In genomic region chr6:38012573-38012972, GRCh38 we compare ENCODE assay signal across 9 cellular contexts.
DNase-seq lines count a peak whose midpoint lies in the region; ATAC-seq lines count a peak whose summit lies in the region.
"Had no signal": no experiment of that assay in that cellular context is flagged by ENCODE, and none has a peak within 500 bp of the region (broad histone marks: within the 10 kb centered on the region; RNA-seq: fewer than 3 reads in every experiment).

No MANE protein-coding gene starts in this region.

- no peak overlapping the region for H3K27ac Mint-ChIP-seq in activated CD4-positive, alpha-beta memory T cell treated with anti-CD3 and anti-CD28 coated beads for 36 hours
- no peak overlapping the region for H3K27ac Mint-ChIP-seq in activated CD4-positive, alpha-beta memory T cell treated with anti-CD3 and anti-CD28 coated beads, Interleukin-2, amount 10 ng/mL, durations not matched to agents 7 days and 5 days
- H3K27ac Mint-ChIP-seq in activated CD8-positive, alpha-beta T cell treated with anti-CD3 and anti-CD28 coated beads, Interleukin-2, amount 10 ng/mL, durations not matched to agents 7 days and 5 days, result no peak overlapping the region
- H3K27ac Mint-ChIP-seq: activated naive CD8-positive, alpha-beta T cell had no signal

- H3K4me1 Mint-ChIP-seq in activated CD4-positive, alpha-beta memory T cell treated with anti-CD3 and anti-CD28 coated beads for 36 hours (ENCODE audit: low read depth), result peaks cover 4% of the 10 kb centered on the region
- peaks cover 1% of the 10 kb centered on the region for H3K4me1 Mint-ChIP-seq in activated CD4-positive, alpha-beta memory T cell treated with anti-CD3 and anti-CD28 coated beads, Interleukin-2, amount 10 ng/mL, durations not matched to agents 7 days and 5 days
- peaks cover 2% of the 10 kb centered on the region for H3K4me1 Mint-ChIP-seq in activated CD8-positive, alpha-beta T cell treated with anti-CD3 and anti-CD28 coated beads, Interleukin-2, amount 10 ng/mL, durations not matched to agents 7 days and 5 days (ENCODE audit: low read depth)

- H3K4me3 Mint-ChIP-seq in activated CD4-positive, alpha-beta memory T cell treated with anti-CD3 and anti-CD28 coated beads for 36 hours, result no peak overlapping the region
- no peak overlapping the region for H3K4me3 Mint-ChIP-seq in activated CD4-positive, alpha-beta memory T cell treated with anti-CD3 and anti-CD28 coated beads, Interleukin-2, amount 10 ng/mL, durations not matched to agents 7 days and 5 days
- H3K4me3 Mint-ChIP-seq in activated CD8-positive, alpha-beta T cell treated with anti-CD3 and anti-CD28 coated beads, Interleukin-2, amount 10 ng/mL, durations not matched to agents 7 days and 5 days, result no peak overlapping the region
- H3K4me3 Mint-ChIP-seq: activated naive CD8-positive, alpha-beta T cell had no signal

- DNase-seq in activated CD4-positive, alpha-beta memory T cell treated with anti-CD3 and anti-CD28 coated beads for 36 hours, result peak; percentile 34
- DNase-seq in activated CD4-positive, alpha-beta memory T cell treated with anti-CD3 and anti-CD28 coated beads, Interleukin-2, amount 10 ng/mL, durations not matched to agents 7 days and 5 days, result no peak
- DNase-seq in MV-4-11 (lab: John Stamatoyannopoulos, UW) (peak; percentile 26), left ventricle myocardium superior (peak; percentile 40), HuH-7.5 (ENCODE audit: low spot score) (no peak)
- peak; percentile 33 for DNase-seq in activated CD8-positive, alpha-beta T cell treated with anti-CD3 and anti-CD28 coated beads, Interleukin-2, amount 10 ng/mL, durations not matched to agents 7 days and 5 days
- DNase-seq in stimulated activated CD4-positive, alpha-beta T cell treated with anti-CD3 and anti-CD28 coated beads, Interleukin-4, amount 100 ng/mL, for 1 hour, result peak; percentile 14

- no peaks in the 10 kb centered on the region for H3K27me3 Mint-ChIP-seq in activated CD4-positive, alpha-beta memory T cell treated with anti-CD3 and anti-CD28 coated beads for 36 hours
- H3K27me3 Mint-ChIP-seq in activated CD4-positive, alpha-beta memory T cell treated with anti-CD3 and anti-CD28 coated beads, Interleukin-2, amount 10 ng/mL, durations not matched to agents 7 days and 5 days, result no peaks in the 10 kb centered on the region
- H3K27me3 Mint-ChIP-seq in activated CD8-positive, alpha-beta T cell treated with anti-CD3 and anti-CD28 coated beads, Interleukin-2, amount 10 ng/mL, durations not matched to agents 7 days and 5 days (ENCODE audit: low read depth), result no peaks in the 10 kb centered on the region
- H3K27me3 Mint-ChIP-seq: activated naive CD8-positive, alpha-beta T cell had no signal

- CTCF ChIA-PET in activated CD4-positive, alpha-beta memory T cell treated with anti-CD3 and anti-CD28 coated beads for 36 hours (lab: Charles Lee), result interaction anchor here (1.0 kb wide), 1 partner anchor 221 kb away, joined by 4 read pairs; no protein-coding TSS in a partner anchor
- CTCF ChIA-PET in activated CD4-positive, alpha-beta memory T cell treated with anti-CD3 and anti-CD28 coated beads, Interleukin-2, amount 10 ng/mL, durations not matched to agents 7 days and 5 days (lab: Charles Lee), result interaction anchor here (0.9 to 1.5 kb wide), 2 partner anchors 21 to 27 kb away, joined by 3 to 4 read pairs; no protein-coding TSS in a partner anchor
- CTCF ChIA-PET in activated CD8-positive, alpha-beta T cell treated with anti-CD3 and anti-CD28 coated beads, Interleukin-2, amount 10 ng/mL, durations not matched to agents 7 days and 5 days (lab: Charles Lee), result interaction anchor here (1.0 kb wide), 1 partner anchor 222 kb away, joined by 5 read pairs; no protein-coding TSS in a partner anchor

- intact Hi-C loops in activated CD4-positive, alpha-beta memory T cell treated with anti-CD3 and anti-CD28 coated beads for 36 hours (cut with micrococcal nuclease), result loop anchor here (1.0 to 5.0 kb wide), 2 partner anchors 221 to 310 kb away; no protein-coding TSS in a partner anchor
- intact Hi-C loops in left ventricle myocardium superior (cut with micrococcal nuclease), result no loop called here

- peaks cover 10% of the 10 kb centered on the region for H3K9me3 Mint-ChIP-seq in activated CD4-positive, alpha-beta memory T cell treated with anti-CD3 and anti-CD28 coated beads for 36 hours
- H3K9me3 Mint-ChIP-seq in activated CD4-positive, alpha-beta memory T cell treated with anti-CD3 and anti-CD28 coated beads, Interleukin-2, amount 10 ng/mL, durations not matched to agents 7 days and 5 days, result peaks cover 2% of the 10 kb centered on the region
- peaks cover 5% of the 10 kb centered on the region for H3K9me3 Mint-ChIP-seq in activated CD8-positive, alpha-beta T cell treated with anti-CD3 and anti-CD28 coated beads, Interleukin-2, amount 10 ng/mL, durations not matched to agents 7 days and 5 days (ENCODE audit: insufficient read depth)

- POLR2A ChIA-PET in activated CD4-positive, alpha-beta memory T cell treated with anti-CD3 and anti-CD28 coated beads for 36 hours (lab: Charles Lee), result no interaction called here
- POLR2A ChIA-PET in activated CD4-positive, alpha-beta memory T cell treated with anti-CD3 and anti-CD28 coated beads, Interleukin-2, amount 10 ng/mL, durations not matched to agents 7 days and 5 days (lab: Charles Lee), result no interaction called here
- POLR2A ChIA-PET in activated CD8-positive, alpha-beta T cell treated with anti-CD3 and anti-CD28 coated beads, Interleukin-2, amount 10 ng/mL, durations not matched to agents 7 days and 5 days (lab: Charles Lee), result no interaction called here

- peaks cover 12% of the 10 kb centered on the region for H3K36me3 Mint-ChIP-seq in activated CD4-positive, alpha-beta memory T cell treated with anti-CD3 and anti-CD28 coated beads for 36 hours
- no peaks in the 10 kb centered on the region for H3K36me3 Mint-ChIP-seq in activated CD4-positive, alpha-beta memory T cell treated with anti-CD3 and anti-CD28 coated beads, Interleukin-2, amount 10 ng/mL, durations not matched to agents 7 days and 5 days (ENCODE audit: low read depth)
- peaks cover 3% of the 10 kb centered on the region for H3K36me3 Mint-ChIP-seq in activated CD8-positive, alpha-beta T cell treated with anti-CD3 and anti-CD28 coated beads, Interleukin-2, amount 10 ng/mL, durations not matched to agents 7 days and 5 days (ENCODE audit: low read depth)

- ATAC-seq in activated CD8-positive, alpha-beta T cell treated with anti-CD3 and anti-CD28 coated beads, Interleukin-2, amount 10 ng/mL, durations not matched to agents 7 days and 5 days, result no peak
- ATAC-seq in left ventricle myocardium superior (peak; percentile 78), GM19351 (IDR thresholded peaks at IDR 0.05; ENCODE audit: unreplicated experiment) (no peak)

Comparison
In these comparisons a context has a peak if more than half of its experiments do, and no peak if none do; other contexts are left out.
1. DNase-seq: peak in activated CD4-positive, alpha-beta memory T cell treated with anti-CD3 and anti-CD28 coated beads for 36 hours (single experiment), MV-4-11 (single experiment), activated CD8-positive, alpha-beta T cell treated with anti-CD3 and anti-CD28 coated beads, Interleukin-2, amount 10 ng/mL, durations not matched to agents 7 days and 5 days (single experiment), left ventricle myocardium superior (single experiment) and stimulated activated CD4-positive, alpha-beta T cell treated with anti-CD3 and anti-CD28 coated beads, Interleukin-4, amount 100 ng/mL, for 1 hour (single experiment); none in activated CD4-positive, alpha-beta memory T cell treated with anti-CD3 and anti-CD28 coated beads, Interleukin-2, amount 10 ng/mL, durations not matched to agents 7 days and 5 days (single experiment) and HuH-7.5 (single experiment).